ENCODE assay signal across 1 cellular context in genomic region chr5:159737263-159737662, GRCh38.
TF ChIP-seq lines count a peak whose summit lies in the region.

No MANE protein-coding gene starts in this region.

TF ChIP-seq in GM23338, 12 proteins besides CTCF, POLR2A, EP300 and RAD21 (continued from another document):
- TF ChIP-seq ZNF462 (CRISPR knock-in tag; IDR thresholded peaks at IDR 0.05) = no peak
- TF ChIP-seq EZH2phosphoT487 (IDR thresholded peaks at IDR 0.05; ENCODE audit: unreplicated experiment) = no peak
- TF ChIP-seq STAT1 (IDR thresholded peaks at IDR 0.05; ENCODE audit: unreplicated experiment) = no peak
